9 cellular contexts compared by ENCODE assay signal in the genomic region with DNA sequence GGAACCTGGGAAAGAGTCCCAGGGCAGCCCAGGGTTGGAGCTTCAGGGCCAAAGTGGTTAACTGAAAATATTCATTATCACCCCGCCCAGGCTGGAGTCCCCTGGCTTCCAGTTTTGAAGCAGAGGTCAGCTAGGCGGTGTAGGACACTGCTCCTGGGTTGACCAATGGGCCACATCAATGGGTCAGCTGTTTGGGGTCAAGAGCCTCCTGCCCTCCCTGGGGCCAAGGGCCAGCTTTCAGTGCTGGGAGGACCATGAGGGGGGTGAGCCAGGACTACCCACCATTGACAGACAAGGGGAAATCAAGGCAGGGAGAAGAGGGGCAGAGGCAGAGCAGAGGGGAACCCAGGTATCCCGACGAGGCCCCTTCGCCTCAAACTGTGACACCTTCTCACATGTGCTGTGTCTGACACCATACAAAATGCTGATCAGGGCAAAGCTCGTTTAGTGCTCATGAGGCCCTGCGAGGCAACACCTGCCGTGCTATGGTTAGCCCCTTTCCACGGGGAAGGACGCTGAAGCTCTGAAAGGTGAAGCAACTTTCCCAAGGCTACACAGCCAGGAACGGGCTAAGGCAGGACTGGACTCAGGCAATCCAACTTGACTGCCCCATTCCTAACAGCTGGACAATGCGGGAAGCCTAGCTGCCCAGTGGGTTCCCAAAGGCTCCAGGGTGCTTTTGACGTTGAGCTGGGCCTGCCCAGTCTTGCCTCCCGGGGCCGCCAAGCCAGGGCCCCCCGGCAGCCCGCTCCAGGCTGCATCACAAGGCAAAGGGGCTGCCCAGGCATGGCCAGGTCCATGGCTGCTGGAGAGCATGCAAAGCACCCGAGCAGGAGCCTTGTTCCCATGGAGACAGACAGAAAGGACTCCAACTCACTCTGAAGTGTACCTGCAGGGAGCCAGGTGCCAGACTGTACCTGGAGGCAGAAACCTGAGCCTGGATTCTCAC. TPM values are rescaled to one million over a fixed set of nuclear protein-coding genes. Genes with fewer than 3 reads are reported as not detected.
DNase-seq lines count a peak whose midpoint lies in the region; ATAC-seq and TF ChIP-seq lines count a peak whose summit lies in the region.
"Had no signal": no experiment of that assay in that cellular context is flagged by ENCODE, and none has a peak within 500 bp of the region (broad histone marks: within the 10 kb centered on the region; RNA-seq: fewer than 3 reads in every experiment).

No MANE protein-coding gene starts in this region.

- TF ChIP-seq CTCF in neutrophil (IDR thresholded peaks at IDR 0.05), result no peak
- TF ChIP-seq CTCF in Caco-2 (IDR thresholded peaks at IDR 0.05; ENCODE audit: insufficient read depth in 1 of 2, low read depth in 1 of 2, low read length in 1 of 2, severe bottlenecking in 1 of 2, unreplicated experiment in 1 of 2), result no peak

- peak overlapping the region in 1 of 2 experiments; percentile 72 for H3K4me3 ChIP-seq in neutrophil (ENCODE audit: low read depth in 1 of 2, low read length in 1 of 2)
- H3K4me3 ChIP-seq in Caco-2 (ENCODE audit: low read depth, low read length), result no peak overlapping the region

- CTCF ChIA-PET in Caco-2 (lab: Charles Lee), result interaction anchor here (0.6 to 2.3 kb wide), 2 partner anchors 72 to 267 kb away, joined by 3 to 23 read pairs; no protein-coding TSS in a partner anchor

- no peaks in the 10 kb centered on the region for H3K27me3 ChIP-seq in neutrophil
- H3K27me3 ChIP-seq in Caco-2 (replicated peaks; ENCODE audit: control insufficient read depth, insufficient read depth, low read length), result no peaks in the 10 kb centered on the region

- no peaks in the 10 kb centered on the region for H3K27me3 Mint-ChIP-seq in central memory CD8-positive, alpha-beta T cell
- no peaks in the 10 kb centered on the region for H3K27me3 Mint-ChIP-seq in Caco-2 (ENCODE audit: insufficient read depth, unreplicated experiment)

- H3K4me3 Mint-ChIP-seq in central memory CD8-positive, alpha-beta T cell, result peak overlapping the region; percentile 89
- H3K4me3 Mint-ChIP-seq in Caco-2 (ENCODE audit: unreplicated experiment), result no peak overlapping the region

- H3K4me1 Mint-ChIP-seq in central memory CD8-positive, alpha-beta T cell, result peaks cover 54% of the 10 kb centered on the region
- peaks cover 7% of the 10 kb centered on the region for H3K4me1 Mint-ChIP-seq in Caco-2 (ENCODE audit: low read depth, unreplicated experiment)

- H3K36me3 ChIP-seq in neutrophil, result no peaks in the 10 kb centered on the region
- H3K36me3 ChIP-seq in Caco-2 (ENCODE audit: control insufficient read depth, insufficient read depth, low read length), result no peaks in the 10 kb centered on the region; the same call in 1 of the 2 replicates

- DNase-seq in DMS79 (lab: John Stamatoyannopoulos, UW) (peak; percentile 99), NCI-H2107 (lab: John Stamatoyannopoulos, UW) (peak; percentile 91), Caco-2 (no peak)
- no peak for DNase-seq in central memory CD8-positive, alpha-beta T cell (ENCODE audit: low spot score in 2 of 2)

- TF ChIP-seq POLR2A in GM18505 (IDR thresholded peaks at IDR 0.05; ENCODE audit: borderline replicate concordance, extremely low read depth, insufficient read depth, insufficient read length), result no peak

- peak overlapping the region; percentile 79 for H3K27ac Mint-ChIP-seq in central memory CD8-positive, alpha-beta T cell (ENCODE audit: low read depth)
- H3K27ac Mint-ChIP-seq in Caco-2 (ENCODE audit: unreplicated experiment), result no peak overlapping the region

- no peaks in the 10 kb centered on the region for H3K9me3 Mint-ChIP-seq in central memory CD8-positive, alpha-beta T cell
- no peaks in the 10 kb centered on the region for H3K9me3 Mint-ChIP-seq in Caco-2 (ENCODE audit: unreplicated experiment)

- POLR2A ChIA-PET in Caco-2 (lab: Charles Lee), result no interaction called here

- BruUV-seq in Caco-2 (replicated peaks; lab: Mats Ljungman, UMichigan), result no TSS peak

- H3K36me3 Mint-ChIP-seq in central memory CD8-positive, alpha-beta T cell (ENCODE audit: insufficient read depth), result peaks cover 12% of the 10 kb centered on the region
- no peaks in the 10 kb centered on the region for H3K36me3 Mint-ChIP-seq in Caco-2 (ENCODE audit: insufficient read depth, unreplicated experiment)

- ATAC-seq in central memory CD8-positive, alpha-beta T cell (replicated peaks; ENCODE audit: extremely low read depth, poor library complexity, severe bottlenecking), result no peak
- ATAC-seq in GM18505 (IDR thresholded peaks at IDR 0.05; ENCODE audit: unreplicated experiment) (no peak), HG02884 (IDR thresholded peaks at IDR 0.05; ENCODE audit: unreplicated experiment) (no peak), HG03571 (IDR thresholded peaks at IDR 0.05; ENCODE audit: unreplicated experiment) (no peak)

- H3K4me1 ChIP-seq in neutrophil (ENCODE audit: control insufficient read depth in 1 of 2, insufficient read depth in 1 of 2, low read depth in 1 of 2, low read length in 1 of 2) (peaks cover 58 to 74% of the 10 kb centered on the region in 2 experiments), Caco-2 (peaks cover 17% of the 10 kb centered on the region)

- H3K27ac ChIP-seq in neutrophil, result peak overlapping the region; percentile 88

- intact Hi-C loops in Caco-2 (cut with micrococcal nuclease; ENCODE audit: unreplicated experiment), result no loop called here

- H3K9me3 ChIP-seq in neutrophil, result no peaks in the 10 kb centered on the region
- no peaks in the 10 kb centered on the region for H3K9me3 ChIP-seq in Caco-2

RNA-seq across cellular contexts. Expression of a gene that starts 2.0 kb away (rescaled TPM):
- total RNA-seq in Caco-2 (2022), result 19.4 and 21.2 TPM in 2 replicates
- total RNA-seq: epithelial cell of proximal tubule had no signal

RNA-seq across cellular contexts. Expression of a gene that starts 20.4 kb away (rescaled TPM):
- 66.2 and 67.8 TPM in 2 replicates for total RNA-seq in Caco-2 (2022)

Comparison
In these comparisons a context has a peak if more than half of its experiments do, and no peak if none do; other contexts are left out.
1. DNase-seq: peak in DMS79 (single experiment) and NCI-H2107 (single experiment); none in central memory CD8-positive, alpha-beta T cell (0 of 2) and Caco-2 (0 of 2).